10 cellular contexts compared by ENCODE assay signal in genomic region chr5:19488786-19489185, GRCh38.
"Had no signal": no experiment of that assay in that cellular context is flagged by ENCODE, and none has a peak within 500 bp of the region (broad histone marks: within the 10 kb centered on the region; RNA-seq: fewer than 3 reads in every experiment).

No MANE protein-coding gene starts in this region.

- H3K4me3 ChIP-seq: adrenal gland, suprapubic skin, upper lobe of right lung had no signal

- H3K36me3 ChIP-seq: adrenal gland, suprapubic skin, upper lobe of right lung had no signal

- H3K27me3 ChIP-seq: adrenal gland, suprapubic skin, upper lobe of right lung had no signal

- H3K27ac ChIP-seq: adrenal gland, suprapubic skin, upper lobe of right lung had no signal

- ATAC-seq: activated CD4-positive, CD25-positive, alpha-beta regulatory T cell treated with anti-CD3 and anti-CD28 coated beads, Interleukin-2, amount 50 U/mL, for 24 hours; left ventricle myocardium superior; stimulated activated naive CD8-positive, alpha-beta T cell treated with anti-CD3 and anti-CD28 coated beads, Interleukin-15, Interleukin-2, amounts not matched to agents 100 U/mL and 50 U/mL, for 24 hours; upper lobe of right lung had no signal

- DNase-seq: activated naive CD4-positive, alpha-beta T cell treated with anti-CD3 and anti-CD28 coated beads, Interleukin-2, amount 50 U/mL, for 16 hours; adrenal gland; hippocampal formation; left ventricle myocardium superior; stimulated activated CD4-positive, alpha-beta T cell treated with anti-CD3 and anti-CD28 coated beads, Interleukin-4, amount 100 ng/mL, for 1 hour; stimulated activated CD8-positive, alpha-beta memory T cell treated with anti-CD3 and anti-CD28 coated beads, Interleukin-4, amount 100 ng/mL, for 48 hours; stimulated activated naive CD8-positive, alpha-beta T cell treated with anti-CD3 and anti-CD28 coated beads, Interleukin-15, Interleukin-2, amounts not matched to agents 100 U/mL and 50 U/mL, for 24 hours; upper lobe of right lung had no signal

- H3K4me1 ChIP-seq: adrenal gland, suprapubic skin, upper lobe of right lung had no signal

- H3K9me3 ChIP-seq: adrenal gland, suprapubic skin, upper lobe of right lung had no signal
